In the genomic region with DNA sequence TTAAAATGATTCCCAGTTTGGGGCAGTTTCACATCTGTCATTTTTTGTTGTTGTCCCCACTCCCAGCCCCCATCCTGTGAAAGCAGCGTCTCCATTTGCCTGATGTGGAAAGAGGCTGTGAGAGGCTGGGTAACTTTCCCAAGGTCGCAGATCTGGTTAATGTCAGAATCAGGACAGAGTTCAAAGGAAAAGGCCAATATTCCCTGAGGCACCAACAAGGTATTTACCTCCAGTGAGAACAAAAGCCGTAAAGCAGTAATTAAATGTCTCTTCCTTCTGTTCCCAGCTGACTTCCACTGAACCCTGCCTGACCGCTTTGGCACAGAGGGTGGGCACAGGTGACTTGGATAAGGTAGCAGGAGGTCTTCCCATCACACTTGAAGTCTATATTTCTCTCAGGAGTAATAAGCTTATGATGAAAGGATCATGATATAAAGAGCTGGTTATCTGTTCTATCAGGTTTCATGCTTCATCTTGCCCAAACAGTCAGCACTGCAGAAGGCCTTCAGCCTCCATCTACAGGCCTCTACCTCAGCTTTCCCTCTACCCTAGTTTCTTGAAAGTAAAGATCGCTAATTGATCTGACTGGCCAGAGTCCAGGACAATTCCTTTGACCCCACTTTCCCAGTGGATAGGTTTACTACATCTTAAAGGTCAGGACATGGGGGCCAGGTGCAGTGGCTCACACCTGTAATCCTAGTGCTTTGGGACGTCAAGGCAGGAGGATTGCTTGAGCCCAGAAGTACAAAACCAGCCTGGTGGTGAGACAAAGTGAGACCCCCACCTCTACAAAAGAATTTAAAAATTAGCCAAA, we compare ENCODE assay signal across 1 cellular context.
A peak's percentile ranks its signal among the peaks of the same experiment; 100 is the strongest.
TF ChIP-seq lines count a peak whose summit lies in the region.

No MANE protein-coding gene starts in this region.

TF ChIP-seq in HepG2, 621 proteins besides CTCF, POLR2A, EP300 and RAD21 (continued from another document and continues in another):
- TF ChIP-seq, protein P1, sequence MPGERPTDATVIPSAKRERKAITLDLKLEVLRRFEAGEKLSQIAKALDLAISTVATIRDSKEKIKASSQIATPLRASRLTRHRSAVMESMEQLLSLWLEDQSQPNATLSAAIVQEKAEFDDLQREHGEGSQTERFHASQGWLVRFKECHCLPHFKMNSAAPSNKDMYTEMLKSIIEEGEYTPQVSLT (CRISPR knock-in tag; IDR thresholded peaks at IDR 0.05; ENCODE audit: borderline replicate concordance, low read depth) = no peak
- TF ChIP-seq AHR (CRISPR knock-in tag; IDR thresholded peaks at IDR 0.05) = 0 out of 2 replicates have a peak, but pooled peaks have one; percentile 6
- peak; percentile 55; the same call in 1 of the 2 replicates for TF ChIP-seq ISL2 (CRISPR knock-in tag; IDR thresholded peaks at IDR 0.05)
- TF ChIP-seq ZNF652 (CRISPR knock-in tag; IDR thresholded peaks at IDR 0.05; ENCODE audit: borderline replicate concordance, low read depth) = 0 out of 2 replicates have a peak, but pooled peaks have one; percentile 29
- 0 out of 2 replicates have a peak, but pooled peaks have one; percentile 2 for TF ChIP-seq SALL1 (CRISPR knock-in tag; IDR thresholded peaks at IDR 0.05)
- TF ChIP-seq, protein P2, sequence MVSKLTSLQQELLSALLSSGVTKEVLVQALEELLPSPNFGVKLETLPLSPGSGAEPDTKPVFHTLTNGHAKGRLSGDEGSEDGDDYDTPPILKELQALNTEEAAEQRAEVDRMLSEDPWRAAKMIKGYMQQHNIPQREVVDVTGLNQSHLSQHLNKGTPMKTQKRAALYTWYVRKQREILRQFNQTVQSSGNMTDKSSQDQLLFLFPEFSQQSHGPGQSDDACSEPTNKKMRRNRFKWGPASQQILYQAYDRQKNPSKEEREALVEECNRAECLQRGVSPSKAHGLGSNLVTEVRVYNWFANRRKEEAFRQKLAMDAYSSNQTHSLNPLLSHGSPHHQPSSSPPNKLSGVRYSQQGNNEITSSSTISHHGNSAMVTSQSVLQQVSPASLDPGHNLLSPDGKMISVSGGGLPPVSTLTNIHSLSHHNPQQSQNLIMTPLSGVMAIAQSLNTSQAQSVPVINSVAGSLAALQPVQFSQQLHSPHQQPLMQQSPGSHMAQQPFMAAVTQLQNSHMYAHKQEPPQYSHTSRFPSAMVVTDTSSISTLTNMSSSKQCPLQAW (CRISPR knock-in tag; IDR thresholded peaks at IDR 0.05) = 0 out of 2 replicates have a peak, but pooled peaks have one; percentile 16
- 0 out of 2 replicates have a peak, but pooled peaks have one; percentile 31 for TF ChIP-seq NR2F2 (IDR thresholded peaks at IDR 0.05; ENCODE audit: borderline replicate concordance, low read depth)
- 0 out of 2 replicates have a peak, but pooled peaks have one; percentile 52 for TF ChIP-seq TARDBP (CRISPR knock-in tag; IDR thresholded peaks at IDR 0.05)
- TF ChIP-seq RXRA (CRISPR knock-in tag; IDR thresholded peaks at IDR 0.05) = peak; percentile 39; the same call in 1 of the 2 replicates
- peak; percentile 62 for TF ChIP-seq HOXA3 (CRISPR knock-in tag; IDR thresholded peaks at IDR 0.05)
- TF ChIP-seq ZNF335 (CRISPR knock-in tag; IDR thresholded peaks at IDR 0.05) = no peak
- TF ChIP-seq, protein P3, sequence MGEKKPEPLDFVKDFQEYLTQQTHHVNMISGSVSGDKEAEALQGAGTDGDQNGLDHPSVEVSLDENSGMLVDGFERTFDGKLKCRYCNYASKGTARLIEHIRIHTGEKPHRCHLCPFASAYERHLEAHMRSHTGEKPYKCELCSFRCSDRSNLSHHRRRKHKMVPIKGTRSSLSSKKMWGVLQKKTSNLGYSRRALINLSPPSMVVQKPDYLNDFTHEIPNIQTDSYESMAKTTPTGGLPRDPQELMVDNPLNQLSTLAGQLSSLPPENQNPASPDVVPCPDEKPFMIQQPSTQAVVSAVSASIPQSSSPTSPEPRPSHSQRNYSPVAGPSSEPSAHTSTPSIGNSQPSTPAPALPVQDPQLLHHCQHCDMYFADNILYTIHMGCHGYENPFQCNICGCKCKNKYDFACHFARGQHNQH (CRISPR knock-in tag; IDR thresholded peaks at IDR 0.05) = 0 out of 2 replicates have a peak, but pooled peaks have one; percentile 26
- TF ChIP-seq PLRG1 (conservative IDR thresholded peaks at IDR 0.05) = no peak
- TF ChIP-seq HOXA9 (CRISPR knock-in tag; IDR thresholded peaks at IDR 0.05; ENCODE audit: borderline replicate concordance) = no peak
- TF ChIP-seq, protein P4, sequence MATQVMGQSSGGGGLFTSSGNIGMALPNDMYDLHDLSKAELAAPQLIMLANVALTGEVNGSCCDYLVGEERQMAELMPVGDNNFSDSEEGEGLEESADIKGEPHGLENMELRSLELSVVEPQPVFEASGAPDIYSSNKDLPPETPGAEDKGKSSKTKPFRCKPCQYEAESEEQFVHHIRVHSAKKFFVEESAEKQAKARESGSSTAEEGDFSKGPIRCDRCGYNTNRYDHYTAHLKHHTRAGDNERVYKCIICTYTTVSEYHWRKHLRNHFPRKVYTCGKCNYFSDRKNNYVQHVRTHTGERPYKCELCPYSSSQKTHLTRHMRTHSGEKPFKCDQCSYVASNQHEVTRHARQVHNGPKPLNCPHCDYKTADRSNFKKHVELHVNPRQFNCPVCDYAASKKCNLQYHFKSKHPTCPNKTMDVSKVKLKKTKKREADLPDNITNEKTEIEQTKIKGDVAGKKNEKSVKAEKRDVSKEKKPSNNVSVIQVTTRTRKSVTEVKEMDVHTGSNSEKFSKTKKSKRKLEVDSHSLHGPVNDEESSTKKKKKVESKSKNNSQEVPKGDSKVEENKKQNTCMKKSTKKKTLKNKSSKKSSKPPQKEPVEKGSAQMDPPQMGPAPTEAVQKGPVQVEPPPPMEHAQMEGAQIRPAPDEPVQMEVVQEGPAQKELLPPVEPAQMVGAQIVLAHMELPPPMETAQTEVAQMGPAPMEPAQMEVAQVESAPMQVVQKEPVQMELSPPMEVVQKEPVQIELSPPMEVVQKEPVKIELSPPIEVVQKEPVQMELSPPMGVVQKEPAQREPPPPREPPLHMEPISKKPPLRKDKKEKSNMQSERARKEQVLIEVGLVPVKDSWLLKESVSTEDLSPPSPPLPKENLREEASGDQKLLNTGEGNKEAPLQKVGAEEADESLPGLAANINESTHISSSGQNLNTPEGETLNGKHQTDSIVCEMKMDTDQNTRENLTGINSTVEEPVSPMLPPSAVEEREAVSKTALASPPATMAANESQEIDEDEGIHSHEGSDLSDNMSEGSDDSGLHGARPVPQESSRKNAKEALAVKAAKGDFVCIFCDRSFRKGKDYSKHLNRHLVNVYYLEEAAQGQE (IDR thresholded peaks at IDR 0.05; ENCODE audit: borderline replicate concordance in 1 of 2, low read depth in 1 of 2, low read length in 2 of 2) = peak in 1 of 2 experiments; percentile 42; a peak in 1 of 4 replicates
- no peak for TF ChIP-seq ZNF883 (CRISPR knock-in tag; IDR thresholded peaks at IDR 0.05; ENCODE audit: not compliant biosample characterization)
- TF ChIP-seq, protein P5, sequence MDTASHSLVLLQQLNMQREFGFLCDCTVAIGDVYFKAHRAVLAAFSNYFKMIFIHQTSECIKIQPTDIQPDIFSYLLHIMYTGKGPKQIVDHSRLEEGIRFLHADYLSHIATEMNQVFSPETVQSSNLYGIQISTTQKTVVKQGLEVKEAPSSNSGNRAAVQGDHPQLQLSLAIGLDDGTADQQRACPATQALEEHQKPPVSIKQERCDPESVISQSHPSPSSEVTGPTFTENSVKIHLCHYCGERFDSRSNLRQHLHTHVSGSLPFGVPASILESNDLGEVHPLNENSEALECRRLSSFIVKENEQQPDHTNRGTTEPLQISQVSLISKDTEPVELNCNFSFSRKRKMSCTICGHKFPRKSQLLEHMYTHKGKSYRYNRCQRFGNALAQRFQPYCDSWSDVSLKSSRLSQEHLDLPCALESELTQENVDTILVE (CRISPR knock-in tag; IDR thresholded peaks at IDR 0.05) = 0 out of 2 replicates have a peak, but pooled peaks have one; percentile 35
- peak; percentile 48; the same call in 1 of the 2 replicates for TF ChIP-seq MED1 (CRISPR knock-in tag; IDR thresholded peaks at IDR 0.05)
- TF ChIP-seq ZNF761 (CRISPR knock-in tag; conservative IDR thresholded peaks at IDR 0.05) = 0 out of 2 replicates have a peak, but pooled peaks have one; percentile 14
- TF ChIP-seq MIXL1 (CRISPR knock-in tag; IDR thresholded peaks at IDR 0.05) = 0 out of 2 replicates have a peak, but pooled peaks have one; percentile 23
- TF ChIP-seq HMG20A (CRISPR knock-in tag; IDR thresholded peaks at IDR 0.05; ENCODE audit: borderline replicate concordance) = peak; percentile 63; the same call in 1 of the 2 replicates
- TF ChIP-seq ZNF746 (CRISPR knock-in tag; IDR thresholded peaks at IDR 0.05) = peak; percentile 54; the same call in 1 of the 2 replicates
- TF ChIP-seq, protein P6, sequence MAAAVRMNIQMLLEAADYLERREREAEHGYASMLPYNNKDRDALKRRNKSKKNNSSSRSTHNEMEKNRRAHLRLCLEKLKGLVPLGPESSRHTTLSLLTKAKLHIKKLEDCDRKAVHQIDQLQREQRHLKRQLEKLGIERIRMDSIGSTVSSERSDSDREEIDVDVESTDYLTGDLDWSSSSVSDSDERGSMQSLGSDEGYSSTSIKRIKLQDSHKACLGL (CRISPR knock-in tag; IDR thresholded peaks at IDR 0.05) = no peak
- peak; percentile 58; the same call in 1 of the 2 replicates for TF ChIP-seq ZNF264 (CRISPR knock-in tag; IDR thresholded peaks at IDR 0.05)
- TF ChIP-seq ZNF350 (CRISPR knock-in tag; IDR thresholded peaks at IDR 0.05; ENCODE audit: borderline replicate concordance, low read depth) = peak; percentile 21; the same call in 1 of the 2 replicates
- TF ChIP-seq ZNF44 (CRISPR knock-in tag; IDR thresholded peaks at IDR 0.05) = no peak
- TF ChIP-seq, protein P7, sequence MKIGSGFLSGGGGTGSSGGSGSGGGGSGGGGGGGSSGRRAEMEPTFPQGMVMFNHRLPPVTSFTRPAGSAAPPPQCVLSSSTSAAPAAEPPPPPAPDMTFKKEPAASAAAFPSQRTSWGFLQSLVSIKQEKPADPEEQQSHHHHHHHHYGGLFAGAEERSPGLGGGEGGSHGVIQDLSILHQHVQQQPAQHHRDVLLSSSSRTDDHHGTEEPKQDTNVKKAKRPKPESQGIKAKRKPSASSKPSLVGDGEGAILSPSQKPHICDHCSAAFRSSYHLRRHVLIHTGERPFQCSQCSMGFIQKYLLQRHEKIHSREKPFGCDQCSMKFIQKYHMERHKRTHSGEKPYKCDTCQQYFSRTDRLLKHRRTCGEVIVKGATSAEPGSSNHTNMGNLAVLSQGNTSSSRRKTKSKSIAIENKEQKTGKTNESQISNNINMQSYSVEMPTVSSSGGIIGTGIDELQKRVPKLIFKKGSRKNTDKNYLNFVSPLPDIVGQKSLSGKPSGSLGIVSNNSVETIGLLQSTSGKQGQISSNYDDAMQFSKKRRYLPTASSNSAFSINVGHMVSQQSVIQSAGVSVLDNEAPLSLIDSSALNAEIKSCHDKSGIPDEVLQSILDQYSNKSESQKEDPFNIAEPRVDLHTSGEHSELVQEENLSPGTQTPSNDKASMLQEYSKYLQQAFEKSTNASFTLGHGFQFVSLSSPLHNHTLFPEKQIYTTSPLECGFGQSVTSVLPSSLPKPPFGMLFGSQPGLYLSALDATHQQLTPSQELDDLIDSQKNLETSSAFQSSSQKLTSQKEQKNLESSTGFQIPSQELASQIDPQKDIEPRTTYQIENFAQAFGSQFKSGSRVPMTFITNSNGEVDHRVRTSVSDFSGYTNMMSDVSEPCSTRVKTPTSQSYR (CRISPR knock-in tag; IDR thresholded peaks at IDR 0.05; ENCODE audit: borderline replicate concordance) = peak; percentile 55; the same call in 1 of the 2 replicates
- TF ChIP-seq THAP11 (CRISPR knock-in tag; IDR thresholded peaks at IDR 0.05) = peak; percentile 48; the same call in 1 of the 2 replicates
- TF ChIP-seq ZIK1 (CRISPR knock-in tag; IDR thresholded peaks at IDR 0.05; ENCODE audit: borderline replicate concordance, low read depth) = no peak
- peak; percentile 75 for TF ChIP-seq NCOA2 (CRISPR knock-in tag; IDR thresholded peaks at IDR 0.05)
- TF ChIP-seq SAP130 (CRISPR knock-in tag; IDR thresholded peaks at IDR 0.05; ENCODE audit: low read depth) = peak; percentile 69
- TF ChIP-seq, protein P8, sequence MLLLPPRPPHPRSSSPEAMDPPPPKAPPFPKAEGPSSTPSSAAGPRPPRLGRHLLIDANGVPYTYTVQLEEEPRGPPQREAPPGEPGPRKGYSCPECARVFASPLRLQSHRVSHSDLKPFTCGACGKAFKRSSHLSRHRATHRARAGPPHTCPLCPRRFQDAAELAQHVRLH (CRISPR knock-in tag; IDR thresholded peaks at IDR 0.05; ENCODE audit: borderline replicate concordance, low read depth) = peak; percentile 35; the same call in 1 of the 2 replicates
- peak; percentile 35; the same call in 1 of the 2 replicates for TF ChIP-seq YEATS4 (CRISPR knock-in tag; IDR thresholded peaks at IDR 0.05; ENCODE audit: borderline replicate concordance)
- peak; percentile 33 for TF ChIP-seq ASH2L (IDR thresholded peaks at IDR 0.05; ENCODE audit: insufficient read length, low read depth, low read length)
- no peak for TF ChIP-seq THYN1 (CRISPR knock-in tag; IDR thresholded peaks at IDR 0.05; ENCODE audit: borderline replicate concordance, low read depth)
- peak; percentile 67 for TF ChIP-seq FOXA3 (CRISPR knock-in tag; IDR thresholded peaks at IDR 0.05)
- TF ChIP-seq BORCS8-MEF2B (CRISPR knock-in tag; IDR thresholded peaks at IDR 0.05) = 0 out of 2 replicates have a peak, but pooled peaks have one; percentile 19
- TF ChIP-seq REL (CRISPR knock-in tag; conservative IDR thresholded peaks at IDR 0.05) = no peak
- TF ChIP-seq RFX5 (IDR thresholded peaks at IDR 0.05; ENCODE audit: low read depth, low read length) = no peak
